In genomic region chr6:35036828-35037095, GRCh38 we compare ENCODE assay signal across 31 cellular contexts.
DNase-seq lines count a peak whose midpoint lies in the region; ATAC-seq and TF ChIP-seq lines count a peak whose summit lies in the region.
"Had no signal": no experiment of that assay in that cellular context is flagged by ENCODE, and none has a peak within 500 bp of the region (broad histone marks: within the 10 kb centered on the region; RNA-seq: fewer than 3 reads in every experiment).

No MANE protein-coding gene starts in this region.

- WGBS in gastroesophageal sphincter (ENCODE audit: low coverage in 1 of 2), 2 donors, result 49 to 52% methylated on average over 2 to 4 of the region's 5 CpGs
- 42 to 43% methylated on average over 5 of the region's 5 CpGs for WGBS in upper lobe of left lung, 2 donors
- WGBS in hepatocyte (ENCODE audit: low lambda C conversion rate, missing lambda C conversion rate), result 39% methylated on average over 5 of the region's 5 CpGs

- H3K36me3 ChIP-seq in Loucy (ENCODE audit: insufficient read depth, low read length), result no peaks in the 10 kb centered on the region
- peaks cover 0 to 6% of the 10 kb centered on the region in 2 donors for H3K36me3 ChIP-seq in gastroesophageal sphincter
- H3K36me3 ChIP-seq in upper lobe of left lung, result peaks cover 0 to 8% (median 0%) of the 10 kb centered on the region in 4 donors
- no peaks in the 10 kb centered on the region for H3K36me3 ChIP-seq in hepatocyte (replicated peaks; ENCODE audit: insufficient read depth, low read depth)
- H3K36me3 ChIP-seq: MG63, tibial nerve had no signal

- TF ChIP-seq EP300 in gastroesophageal sphincter (IDR thresholded peaks at IDR 0.05) (no peak), upper lobe of left lung (IDR thresholded peaks at IDR 0.05) (no peak)

- no peaks in the 10 kb centered on the region for H3F3A ChIP-seq in Loucy (ENCODE audit: low read depth)

- H3K9me3 Mint-ChIP-seq in nephron, result no peaks in the 10 kb centered on the region
- H3K9me3 Mint-ChIP-seq: CD14-positive monocyte; dendritic cell treated with granulocyte-macrophage colony-stimulating factor and Interleukin-4, amounts not matched to agents 40 ng/mL and 50 ng/mL, for 4 days; T-helper 1 cell treated with Interleukin-12 subunit alpha and Interleukin-12 subunit beta and Interleukin-4 antibody, amounts not matched to agents 30 μg/mL and 1 μg/mL, for 36 hours had no signal

- H3K27ac Mint-ChIP-seq in nephron, result peak overlapping the region in 2 of 3 experiments; percentile 64 to 90
- H3K27ac Mint-ChIP-seq: activated CD8-positive, alpha-beta memory T cell treated with anti-CD3 and anti-CD28 coated beads, Interleukin-2, amount 10 ng/mL, durations not matched to agents 7 days and 5 days; dendritic cell treated with granulocyte-macrophage colony-stimulating factor and Interleukin-4, amounts not matched to agents 40 ng/mL and 50 ng/mL, for 4 days; T-helper 1 cell treated with Interleukin-12 subunit alpha and Interleukin-12 subunit beta and Interleukin-4 antibody, amounts not matched to agents 30 μg/mL and 1 μg/mL, for 36 hours had no signal

- peak overlapping the region; percentile 83 to 99 (median 96) for H3K27ac ChIP-seq in gastroesophageal sphincter
- H3K27ac ChIP-seq in upper lobe of left lung, result peak overlapping the region; percentile 45 to 87 (median 78)
- H3K27ac ChIP-seq in hepatocyte, result no peak overlapping the region
- H3K27ac ChIP-seq: body of pancreas had no signal

- no peaks in the 10 kb centered on the region for H3K27me3 Mint-ChIP-seq in nephron (ENCODE audit: low read depth)
- H3K27me3 Mint-ChIP-seq: activated CD8-positive, alpha-beta memory T cell treated with anti-CD3 and anti-CD28 coated beads, Interleukin-2, amount 10 ng/mL, durations not matched to agents 7 days and 5 days; dendritic cell treated with granulocyte-macrophage colony-stimulating factor and Interleukin-4, amounts not matched to agents 40 ng/mL and 50 ng/mL, for 4 days had no signal

- H3K9me3 ChIP-seq in Loucy (ENCODE audit: insufficient read depth, low read depth, low read length) (no peaks in the 10 kb centered on the region), gastroesophageal sphincter (no peaks in the 10 kb centered on the region), upper lobe of left lung (no peaks in the 10 kb centered on the region), hepatocyte (ENCODE audit: low read depth) (no peaks in the 10 kb centered on the region)
- H3K9me3 ChIP-seq: body of pancreas, Caco-2, MG63, right atrium auricular region, spleen, stomach, tibial nerve had no signal

- no peaks in the 10 kb centered on the region for H3K9me2 ChIP-seq in Loucy (replicated peaks; ENCODE audit: low read depth, low read length)
- no peaks in the 10 kb centered on the region for H3K9me2 ChIP-seq in hepatocyte (replicated peaks; ENCODE audit: insufficient read depth)

- no peak overlapping the region for H3K4me3 Mint-ChIP-seq in nephron
- H3K4me3 Mint-ChIP-seq: activated CD8-positive, alpha-beta memory T cell treated with anti-CD3 and anti-CD28 coated beads, Interleukin-2, amount 10 ng/mL, durations not matched to agents 7 days and 5 days; CD14-positive monocyte; dendritic cell treated with granulocyte-macrophage colony-stimulating factor and Interleukin-4, amounts not matched to agents 40 ng/mL and 50 ng/mL, for 4 days; T-helper 1 cell treated with Interleukin-12 subunit alpha and Interleukin-12 subunit beta and Interleukin-4 antibody, amounts not matched to agents 30 μg/mL and 1 μg/mL, for 36 hours had no signal

- no peaks in the 10 kb centered on the region for H4K20me1 ChIP-seq in Loucy (ENCODE audit: insufficient read depth, low read length, poor library complexity, severe bottlenecking)
- H4K20me1 ChIP-seq in hepatocyte (ENCODE audit: insufficient read depth, poor library complexity, severe bottlenecking), result no peaks in the 10 kb centered on the region

- H3K4me3 ChIP-seq in Loucy (ENCODE audit: low read length, poor library complexity, severe bottlenecking), result no peak overlapping the region
- no peak overlapping the region for H3K4me3 ChIP-seq in gastroesophageal sphincter
- H3K4me3 ChIP-seq in upper lobe of left lung, result no peak overlapping the region
- H3K4me3 ChIP-seq in hepatocyte, result no peak overlapping the region
- H3K4me3 ChIP-seq: body of pancreas, MG63, right atrium auricular region, spleen, stomach, tibial nerve had no signal

- H3K79me2 ChIP-seq in Loucy (ENCODE audit: insufficient read depth, low read length), result no peaks in the 10 kb centered on the region
- H3K79me2 ChIP-seq in hepatocyte, result peaks cover 43% of the 10 kb centered on the region

- peak overlapping the region; percentile 53 for H3K9ac ChIP-seq in Loucy (ENCODE audit: low read depth, low read length, poor library complexity, severe bottlenecking)

- H3K4me2 ChIP-seq in Loucy (ENCODE audit: low read depth, low read length, poor library complexity, severe bottlenecking) (peak overlapping the region; percentile 55), hepatocyte (no peak overlapping the region)

- H3K27me3 ChIP-seq in Loucy (ENCODE audit: insufficient read depth, low read length, poor library complexity, severe bottlenecking) (no peaks in the 10 kb centered on the region), gastroesophageal sphincter (no peaks in the 10 kb centered on the region), upper lobe of left lung (no peaks in the 10 kb centered on the region), hepatocyte (no peaks in the 10 kb centered on the region)
- H3K27me3 ChIP-seq: body of pancreas, MG63, right atrium auricular region, spleen, stomach, tibial nerve had no signal

- H3K4me1 Mint-ChIP-seq in nephron, result peaks cover 62% of the 10 kb centered on the region

- DNase-seq in upper lobe of left lung, result no peak
- no peak for DNase-seq in hepatocyte (ENCODE audit: low spot score)
- DNase-seq in AG20443 (ENCODE audit: low spot score), result no peak
- no peak for DNase-seq in HuH-7 (ENCODE audit: low spot score)
- DNase-seq: activated CD8-positive, alpha-beta memory T cell treated with anti-CD3 and anti-CD28 coated beads, Interleukin-2, amount 10 ng/mL, durations not matched to agents 7 days and 5 days; activated T-cell treated with anti-CD3 and anti-CD28 coated beads, Interleukin-2, amount 50 U/mL, for 48 hours; body of pancreas; Caco-2; DMS53; KG1; mammary epithelial cell; MG63; NCI-H1105 treated with DMSO at 0.1 percent for 48 hours; NCI-H2029; NCI-H526 treated with DMSO at 0.1 percent for 48 hours; posterior cingulate gyrus; Right ventricle myocardium superior; spleen; stimulated activated CD4-positive, alpha-beta T cell treated with anti-CD3 and anti-CD28 coated beads, Interleukin-2, amount 100 ng/mL, for 24 hours; stimulated activated CD8-positive, alpha-beta memory T cell treated with anti-CD3 and anti-CD28 coated beads, Interleukin-4, amount 100 ng/mL, for 48 hours; stomach had no signal

- ATAC-seq in gastroesophageal sphincter (no peak), upper lobe of left lung (ENCODE audit: low FRiP score in 2 of 2) (no peak)
- ATAC-seq: activated CD8-positive, alpha-beta memory T cell treated with anti-CD3 and anti-CD28 coated beads, Interleukin-2, amount 10 ng/mL, durations not matched to agents 7 days and 5 days; body of pancreas; Panc1; SK-N-SH treated with all-trans-retinoic acid at 6 μM for 48 hours had no signal

- H2AFZ ChIP-seq in Loucy (ENCODE audit: low read length) (no peak overlapping the region), hepatocyte (no peak overlapping the region)

- TF ChIP-seq CTCF in Loucy (conservative IDR thresholded peaks at IDR 0.05; ENCODE audit: low read length), result no peak
- TF ChIP-seq CTCF in gastroesophageal sphincter (IDR thresholded peaks at IDR 0.05), result no peak
- no peak for TF ChIP-seq CTCF in nephron (IDR thresholded peaks at IDR 0.05; ENCODE audit: unreplicated experiment in 3 of 3)
- TF ChIP-seq CTCF in upper lobe of left lung (IDR thresholded peaks at IDR 0.05), result no peak
- no peak for TF ChIP-seq CTCF in hepatocyte (IDR thresholded peaks at IDR 0.05; ENCODE audit: poor library complexity)

- H3K36me3 Mint-ChIP-seq in nephron (ENCODE audit: low read depth), result peaks cover 28% of the 10 kb centered on the region
- H3K36me3 Mint-ChIP-seq: activated CD8-positive, alpha-beta memory T cell treated with anti-CD3 and anti-CD28 coated beads, Interleukin-2, amount 10 ng/mL, durations not matched to agents 7 days and 5 days had no signal

- peaks cover 43% of the 10 kb centered on the region for H3K4me1 ChIP-seq in Loucy (ENCODE audit: insufficient read depth, low read length, poor library complexity, severe bottlenecking)
- H3K4me1 ChIP-seq in gastroesophageal sphincter, result peaks cover 61 to 99% (median 69%) of the 10 kb centered on the region in 3 donors
- H3K4me1 ChIP-seq in upper lobe of left lung, result peaks cover 46 to 69% (median 54%) of the 10 kb centered on the region in 4 donors
- peaks cover 7% of the 10 kb centered on the region for H3K4me1 ChIP-seq in hepatocyte (ENCODE audit: insufficient read depth)

- TF ChIP-seq POLR2A in gastroesophageal sphincter (IDR thresholded peaks at IDR 0.05), result no peak
- no peak for TF ChIP-seq POLR2A in upper lobe of left lung (IDR thresholded peaks at IDR 0.05)
